ENCODE assay signal across 28 cellular contexts in genomic region chr11:87659807-87660206, GRCh38.
"Had no signal": no experiment of that assay in that cellular context is flagged by ENCODE, and none has a peak within 500 bp of the region (broad histone marks: within the 10 kb centered on the region; RNA-seq: fewer than 3 reads in every experiment).

No MANE protein-coding gene starts in this region.

- ATAC-seq: activated CD8-positive, alpha-beta memory T cell treated with anti-CD3 and anti-CD28 coated beads, Interleukin-2, amount 10 ng/mL, durations not matched to agents 7 days and 5 days; activated naive CD4-positive, alpha-beta T cell treated with anti-CD3 and anti-CD28 coated beads, Interleukin-2, amount 50 U/mL, for 72 hours; Panc1 had no signal

- DNase-seq: activated CD4-positive, alpha-beta memory T cell treated with anti-CD3 and anti-CD28 coated beads, Interleukin-2, amount 10 ng/mL, durations not matched to agents 7 days and 5 days; activated CD4-positive, alpha-beta T cell treated with anti-CD3 and anti-CD28 coated beads for 1 hour; activated CD4-positive, alpha-beta T cell treated with anti-CD3 and anti-CD28 coated beads for 48 hours; activated CD4-positive, CD25-positive, alpha-beta regulatory T cell; activated CD8-positive, alpha-beta memory T cell treated with anti-CD3 and anti-CD28 coated beads for 24 hours; activated CD8-positive, alpha-beta memory T cell treated with anti-CD3 and anti-CD28 coated beads, Interleukin-2, amount 10 ng/mL, durations not matched to agents 7 days and 5 days; activated CD8-positive, alpha-beta memory T cell treated with anti-CD3 and anti-CD28 coated beads, Interleukin-2, amount 50 U/mL, for 48 hours; activated gamma-delta T cell; activated naive CD4-positive, alpha-beta T cell treated with anti-CD3 and anti-CD28 coated beads for 36 hours; activated T-cell treated with anti-CD3 and anti-CD28 coated beads, Interleukin-2, amount 50 U/mL, for 24 hours; adrenal gland; anterior cingulate cortex; NCI-H1105; NCI-H1417 treated with DMSO at 0.1 percent for 48 hours; NCI-H187 treated with DMSO at 0.1 percent for 48 hours; NCI-H2081; NCI-H2171 treated with DMSO at 0.1 percent for 48 hours; NCI-H2227 treated with DMSO at 0.1 percent for 48 hours; NCI-H446 treated with DMSO at 0.1 percent for 48 hours; NCI-H524; SHP77; SJCRH30; T1000; WERI-Rb-1 had no signal

- H3K4me3 ChIP-seq: adrenal gland, cardiac muscle cell, SJCRH30, SK-N-MC had no signal

- H3K27me3 ChIP-seq: adrenal gland, cardiac muscle cell had no signal

- H3K27ac ChIP-seq: adrenal gland, cardiac muscle cell, SJCRH30, SK-N-MC, WERI-Rb-1 had no signal
